8 cellular contexts compared by ENCODE assay signal in genomic region chr13:52405767-52406494, GRCh38. TPM values are rescaled to one million over a fixed set of nuclear protein-coding genes. Genes with fewer than 3 reads are reported as not detected.
DNase-seq lines count a peak whose midpoint lies in the region; ATAC-seq and TF ChIP-seq lines count a peak whose summit lies in the region.

Gene THSD1, minus strand, starts transcription at chr13:52406172. Its CDS starts 3,572 bp downstream, at chr13:52402600.

- H3K4me1 ChIP-seq in Caco-2 (peaks cover 5% of the 10 kb centered on the region), mammary epithelial cell (ENCODE audit: insufficient read depth, low read length) (peaks cover 16% of the 10 kb centered on the region), skeletal muscle tissue (ENCODE audit: control insufficient read depth in 3 of 3, insufficient read depth in 3 of 3, low read length in 3 of 3) (peaks cover 5 to 11% (median 8%) of the 10 kb centered on the region in 3 donors)

- in situ Hi-C loops in mammary epithelial cell (cut with MboI; ENCODE audit: low sequenced_read_pairs in 2 of 2), result no loop called here

- intact Hi-C loops in Caco-2 (cut with micrococcal nuclease; ENCODE audit: unreplicated experiment) (no loop called here), mammary epithelial cell (cut with micrococcal nuclease) (loop anchor here (2.0 kb wide), 1 partner anchor 45 kb away; the partner anchor contains the start of gene VPS36)

- no peaks in the 10 kb centered on the region for H3K9me3 ChIP-seq in Caco-2
- H3K9me3 ChIP-seq in mammary epithelial cell (replicated peaks; ENCODE audit: insufficient read depth, low read length), result no peaks in the 10 kb centered on the region
- H3K9me3 ChIP-seq in skeletal muscle tissue (ENCODE audit: control insufficient read depth in 3 of 3, low read length in 3 of 3), result no peaks in the 10 kb centered on the region

- peak within 1 kb of the TSS; percentile 88 for H3K9ac ChIP-seq in mammary epithelial cell (ENCODE audit: insufficient read depth, low read length)
- peak within 1 kb of the TSS; percentile 45 to 66 (median 51) for H3K9ac ChIP-seq in skeletal muscle tissue (ENCODE audit: low read depth in 1 of 3, low read length in 3 of 3)

- H3K4me1 Mint-ChIP-seq in Caco-2 (ENCODE audit: low read depth, unreplicated experiment), result no peaks in the 10 kb centered on the region

- CTCF ChIA-PET in Caco-2 (lab: Charles Lee) (interaction anchor here (0.7 kb wide), 1 partner anchor 45 kb away, joined by 3 read pairs; the partner anchor contains the start of gene VPS36), mammary epithelial cell (lab: Charles Lee; ENCODE audit: low non-redundant PET) (no interaction called here)

- H3K27ac ChIP-seq in mammary epithelial cell (ENCODE audit: insufficient read depth, low read depth, low read length) (peak within 1 kb of the TSS; percentile 70), skeletal muscle tissue (ENCODE audit: low read depth, low read length) (no peak within 1 kb of the TSS)

- 4% methylated on average over 10 of the region's 68 CpGs for WGBS in mammary epithelial cell (ENCODE audit: low coverage, missing lambda C conversion rate)

- H3K4me3 ChIP-seq in Caco-2 (ENCODE audit: low read depth, low read length) (peak within 1 kb of the TSS; percentile 31), mammary epithelial cell (replicated peaks in 1 of 3; ENCODE audit: insufficient read depth in 1 of 3, low read depth in 2 of 3, low read length in 3 of 3) (peak within 1 kb of the TSS; percentile 78 to 97 (median 90)), skeletal muscle tissue (ENCODE audit: low read length in 3 of 3) (peak within 1 kb of the TSS; percentile 69 to 78 (median 73))

- peaks cover 3% of the 10 kb centered on the region; the same call in 1 of the 2 replicates for H3K27me3 ChIP-seq in Caco-2 (replicated peaks; ENCODE audit: control insufficient read depth, insufficient read depth, low read length)
- no peaks in the 10 kb centered on the region for H3K27me3 ChIP-seq in mammary epithelial cell (ENCODE audit: insufficient read depth, low read length)
- H3K27me3 ChIP-seq in skeletal muscle tissue (ENCODE audit: control insufficient read depth in 3 of 3, insufficient read depth in 3 of 3, low read length in 3 of 3), result peaks cover 0 to 13% (median 0%) of the 10 kb centered on the region in 3 donors

- DNase-seq in Caco-2 (peak in 1 of 2 experiments; percentile 40), RKO (ENCODE audit: low spot score) (peak; percentile 49), mammary epithelial cell (peak; percentile 53), iPS-NIHi7 (ENCODE audit: extremely low spot score) (peak; percentile 44), pons (ENCODE audit: low spot score) (no peak), GDM1 (lab: John Stamatoyannopoulos, UW) (no peak)

- no TSS peak for BruUV-seq in Caco-2 (replicated peaks; lab: Mats Ljungman, UMichigan)
- no TSS peak for BruUV-seq in mammary epithelial cell (replicated peaks; lab: Mats Ljungman, UMichigan)

- H3K4me2 ChIP-seq in mammary epithelial cell (ENCODE audit: insufficient read depth, low read depth, low read length), result peak within 1 kb of the TSS; percentile 98

- dilution Hi-C loops in mammary epithelial cell (cut with HindIII; ENCODE audit: low sequenced_read_pairs), result no loop called here

- POLR2A ChIA-PET in Caco-2 (lab: Charles Lee), result no interaction called here

- peaks cover 39% of the 10 kb centered on the region for H3K79me2 ChIP-seq in mammary epithelial cell (ENCODE audit: insufficient read depth, low read length)

- ATAC-seq in GM19463 (IDR thresholded peaks at IDR 0.05; ENCODE audit: unreplicated experiment), result peak; percentile 57

- H3K36me3 ChIP-seq in Caco-2 (ENCODE audit: control insufficient read depth, insufficient read depth, low read length), result no peaks in the 10 kb centered on the region
- peaks cover 4% of the 10 kb centered on the region for H3K36me3 ChIP-seq in mammary epithelial cell (ENCODE audit: insufficient read depth, low read length)
- H3K36me3 ChIP-seq in skeletal muscle tissue (ENCODE audit: control insufficient read depth in 3 of 3, insufficient read depth in 3 of 3, low read length in 3 of 3), result no peaks in the 10 kb centered on the region

- peaks cover 15% of the 10 kb centered on the region for H3K27me3 Mint-ChIP-seq in Caco-2 (ENCODE audit: insufficient read depth, unreplicated experiment)

- no peaks in the 10 kb centered on the region for H3K36me3 Mint-ChIP-seq in Caco-2 (ENCODE audit: insufficient read depth, unreplicated experiment)

- H4K20me1 ChIP-seq in mammary epithelial cell (ENCODE audit: insufficient read depth, low read length), result no peaks in the 10 kb centered on the region

- no peaks in the 10 kb centered on the region for H3K9me3 Mint-ChIP-seq in Caco-2 (ENCODE audit: unreplicated experiment)

- no peak within 1 kb of the TSS for H3K27ac Mint-ChIP-seq in Caco-2 (ENCODE audit: unreplicated experiment)

- H2AFZ ChIP-seq in mammary epithelial cell (ENCODE audit: low read depth, low read length), result peak within 1 kb of the TSS; percentile 93

- peak within 1 kb of the TSS; percentile 73 for H3K4me3 Mint-ChIP-seq in Caco-2 (ENCODE audit: unreplicated experiment)

- TF ChIP-seq CTCF in Caco-2 (IDR thresholded peaks at IDR 0.05; ENCODE audit: insufficient read depth in 1 of 2, low read depth in 1 of 2, low read length in 1 of 2, severe bottlenecking in 1 of 2, unreplicated experiment in 1 of 2), result no peak
- TF ChIP-seq CTCF in mammary epithelial cell (conservative IDR thresholded peaks at IDR 0.05 in 1 of 2, IDR thresholded peaks at IDR 0.05 in 1 of 2; ENCODE audit: extremely low read depth in 1 of 2, insufficient read depth in 1 of 2, low read depth in 1 of 2, low read length in 2 of 2), result no peak

RNA-seq across cellular contexts. Expression of gene THSD1, which starts in this region (rescaled TPM):
- total RNA-seq in Caco-2 (2022) (0.11 and 0.16 TPM in 2 replicates), mammary epithelial cell (10 to 100 TPM; 27.2 to 44.5 TPM), skeletal muscle tissue (26.6 TPM)
- polyA plus RNA-seq in mammary epithelial cell, result 30.7 TPM
- polyA minus RNA-seq in mammary epithelial cell, result 30.0 TPM

Comparison
In these comparisons a context has a peak if more than half of its experiments do, and no peak if none do; other contexts are left out.
1. RNA of gene THSD1 (total RNA-seq): 27.2 to 44.5 TPM in mammary epithelial cell and 26.6 TPM in skeletal muscle tissue (single experiment); 0.11 to 0.16 TPM in Caco-2; every median in the first group is over 10 times any median in the second.
2. DNase-seq: peak in RKO (single experiment), mammary epithelial cell (single experiment) and iPS-NIHi7 (single experiment); none in pons (single experiment) and GDM1 (single experiment).
3. H3K4me3 ChIP-seq: peak in every context shown above with its lines; median percentile 90 in mammary epithelial cell; 73 in skeletal muscle tissue; 31 in Caco-2.